Comparison of ENCODE assay signal across 18 cellular contexts in the genomic region with DNA sequence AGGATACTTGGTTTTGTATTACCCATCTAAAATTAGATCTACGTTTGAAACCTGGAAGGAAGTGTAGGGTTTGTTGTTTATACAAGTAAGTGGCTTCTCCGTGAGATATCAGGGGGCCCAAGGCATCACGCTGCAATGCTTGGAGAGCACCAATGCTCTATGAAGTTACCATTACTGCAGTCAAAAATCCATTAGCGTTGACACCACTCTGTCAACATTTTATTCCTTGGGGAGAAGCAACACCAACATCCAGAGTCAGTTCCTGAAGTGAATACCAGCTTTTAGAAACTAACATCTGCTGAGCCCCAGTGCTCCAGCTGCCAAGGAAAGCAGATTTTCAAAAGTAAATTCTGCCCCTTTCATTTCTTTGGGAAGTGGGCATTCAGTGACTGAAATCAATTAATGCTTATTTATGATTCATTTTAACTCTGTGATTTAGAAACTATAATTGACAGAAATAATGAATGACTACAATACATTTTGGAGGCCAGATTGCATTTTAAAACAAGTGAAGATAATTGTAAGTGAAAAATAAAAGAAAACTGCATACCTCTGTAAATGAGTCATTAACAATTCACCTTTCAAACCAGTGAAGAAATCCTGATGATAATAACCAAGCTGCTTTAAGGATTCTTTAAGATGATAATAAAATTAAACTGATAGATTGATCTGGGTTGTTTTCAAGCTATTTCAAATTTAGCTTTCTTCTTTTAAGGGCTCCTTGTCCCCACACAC. TPM values are rescaled to one million over a fixed set of nuclear protein-coding genes. Genes with fewer than 3 reads are reported as not detected.
A peak's percentile ranks its signal among the peaks of the same experiment; 100 is the strongest.
DNase-seq lines count a peak whose midpoint lies in the region; ATAC-seq and TF ChIP-seq lines count a peak whose summit lies in the region.
"Had no signal": no experiment of that assay in that cellular context is flagged by ENCODE, and none has a peak within 500 bp of the region (broad histone marks: within the 10 kb centered on the region; RNA-seq: fewer than 3 reads in every experiment).

No MANE protein-coding gene starts in this region.

- H2AFZ ChIP-seq in GM23338 (peak overlapping the region; percentile 44; the same call in 1 of the 2 replicates), PC-3 (ENCODE audit: low read length) (no peak overlapping the region)

- TF ChIP-seq CTCF in GM23338 (conservative IDR thresholded peaks at IDR 0.05; ENCODE audit: low read depth in 2 of 2) (no peak), PC-3 (conservative IDR thresholded peaks at IDR 0.05; ENCODE audit: low read depth, low read length) (no peak), gastroesophageal sphincter (IDR thresholded peaks at IDR 0.05) (no peak)

- H3K4me3 Mint-ChIP-seq in GM23338: no peak overlapping the region

- H4K20me1 ChIP-seq in GM23338 (replicated peaks; ENCODE audit: insufficient read depth) (no peaks in the 10 kb centered on the region), PC-3 (ENCODE audit: low read length) (no peaks in the 10 kb centered on the region)

- H3K4me2 ChIP-seq in GM23338 (peak overlapping the region; percentile 13), PC-3 (ENCODE audit: low read length) (no peak overlapping the region)

- H3K27ac ChIP-seq in GM23338 (ENCODE audit: low read depth) (no peak overlapping the region), PC-3 (ENCODE audit: low read length) (no peak overlapping the region), iPS-20b (ENCODE audit: low read length) (no peak overlapping the region), gastroesophageal sphincter (no peak overlapping the region)

- CTCF ChIA-PET in PC-3 (lab: Charles Lee): no interaction called here

- H3F3A ChIP-seq in GM23338 (replicated peaks; ENCODE audit: low read depth): no peaks in the 10 kb centered on the region
- H3F3A ChIP-seq in PC-3 (ENCODE audit: low read length, unreplicated experiment): no peaks in the 10 kb centered on the region

- H3K9ac ChIP-seq in PC-3 (ENCODE audit: low read length) (no peak overlapping the region), iPS-20b (ENCODE audit: low read depth, low read length) (0 out of 2 replicates have a peak overlapping the region, but pooled peaks have one; percentile 10)

- H3K36me3 ChIP-seq in GM23338 (ENCODE audit: insufficient read depth): no peaks in the 10 kb centered on the region
- no peaks in the 10 kb centered on the region for H3K36me3 ChIP-seq in PC-3 (ENCODE audit: low read depth, low read length)
- H3K36me3 ChIP-seq in iPS-20b (ENCODE audit: insufficient read depth, low read depth, low read length): no peaks in the 10 kb centered on the region
- no peaks in the 10 kb centered on the region for H3K36me3 ChIP-seq in gastroesophageal sphincter
- H3K36me3 ChIP-seq: HAP-1 had no signal

- no peaks in the 10 kb centered on the region for H3K9me2 ChIP-seq in GM23338 (ENCODE audit: insufficient read depth)
- H3K9me2 ChIP-seq in PC-3 (replicated peaks; ENCODE audit: low read length): no peaks in the 10 kb centered on the region

- no peaks in the 10 kb centered on the region for H3K36me3 Mint-ChIP-seq in GM23338 (ENCODE audit: low read depth)

- H3K27ac Mint-ChIP-seq in GM23338: 0 out of 2 replicates have a peak overlapping the region, but pooled peaks have one; percentile 9

- H3K27me3 Mint-ChIP-seq in GM23338 (ENCODE audit: insufficient read depth, low read depth, poor library complexity): no peaks in the 10 kb centered on the region

- POLR2A ChIA-PET in PC-3 (lab: Charles Lee; ENCODE audit: unreplicated experiment): no interaction called here

- ATAC-seq in GM23338 (no peak; the same call in 2 of the 3 replicates), PC-3 (peak; percentile 35; the same call in 1 of the 2 replicates), gastroesophageal sphincter (no peak)

- 66 to 75% methylated on average over 4 of the region's 4 CpGs for WGBS in gastroesophageal sphincter (ENCODE audit: low coverage in 1 of 2), 2 donors

- no peak for TF ChIP-seq POLR2A in gastroesophageal sphincter (IDR thresholded peaks at IDR 0.05)

- peaks cover 12% of the 10 kb centered on the region for H3K4me1 ChIP-seq in GM23338 (ENCODE audit: insufficient read depth)
- no peaks in the 10 kb centered on the region for H3K4me1 ChIP-seq in PC-3 (ENCODE audit: insufficient read depth, low read length)
- H3K4me1 ChIP-seq in iPS-20b (ENCODE audit: insufficient read depth, low read length): peaks cover 8% of the 10 kb centered on the region; the same call in 1 of the 2 replicates
- H3K4me1 ChIP-seq in gastroesophageal sphincter: no peaks in the 10 kb centered on the region
- H3K4me1 ChIP-seq: Caco-2, HAP-1 had no signal

- no peaks in the 10 kb centered on the region for H3K79me2 ChIP-seq in GM23338 (replicated peaks; ENCODE audit: insufficient read depth)
- H3K79me2 ChIP-seq in PC-3 (ENCODE audit: low read length): no peaks in the 10 kb centered on the region

- BruUV-seq in PC-3 (replicated peaks; lab: Mats Ljungman, UMichigan): no TSS peak

- H3K9me3 Mint-ChIP-seq in GM23338: no peaks in the 10 kb centered on the region

- no peaks in the 10 kb centered on the region for H3K27me3 ChIP-seq in GM23338 (ENCODE audit: insufficient read depth)
- H3K27me3 ChIP-seq in PC-3 (ENCODE audit: low read length): no peaks in the 10 kb centered on the region
- H3K27me3 ChIP-seq in iPS-20b (ENCODE audit: insufficient read depth, low read length): no peaks in the 10 kb centered on the region
- H3K27me3 ChIP-seq in gastroesophageal sphincter: no peaks in the 10 kb centered on the region

- H3K4me3 ChIP-seq in GM23338: no peak overlapping the region
- H3K4me3 ChIP-seq in PC-3 (ENCODE audit: low read length): no peak overlapping the region
- H3K4me3 ChIP-seq in iPS-20b (ENCODE audit: low read length): no peak overlapping the region
- H3K4me3 ChIP-seq in gastroesophageal sphincter: no peak overlapping the region
- H3K4me3 ChIP-seq: HAP-1 had no signal

- H3K4me1 Mint-ChIP-seq in GM23338: peaks cover 12% of the 10 kb centered on the region

- TF ChIP-seq EP300 in gastroesophageal sphincter (IDR thresholded peaks at IDR 0.05): no peak

- intact Hi-C loops in PC-3 (cut with micrococcal nuclease): loop anchor here (2.0 kb wide), 1 partner anchor 60 kb away; no protein-coding TSS in a partner anchor

- H3K9me3 ChIP-seq in PC-3 (ENCODE audit: low read length) (no peaks in the 10 kb centered on the region), iPS-20b (ENCODE audit: insufficient read depth, low read depth, low read length) (no peaks in the 10 kb centered on the region), gastroesophageal sphincter (no peaks in the 10 kb centered on the region)
- H3K9me3 ChIP-seq: Caco-2, HAP-1 had no signal

- DNase-seq in GM23338 (ENCODE audit: low spot score) (no peak), NCI-H128 (lab: John Stamatoyannopoulos, UW; ENCODE audit: unreplicated experiment) (peak; percentile 18), PC-3 (no peak), anterior cingulate cortex (lab: John Stamatoyannopoulos, UW) (no peak), NCI-H2196 (lab: John Stamatoyannopoulos, UW; ENCODE audit: unreplicated experiment) (no peak), NCI-H146 (lab: John Stamatoyannopoulos, UW) (no peak)
- DNase-seq: ACHN, Caco-2, DMS79, KG1, NCI-H1694 treated with DMSO at 0.1 percent for 48 hours, SIG-M5, T-helper 2 cell had no signal

TF ChIP-seq in GM23338, 12 proteins besides CTCF, POLR2A, EP300 and RAD21 (continues in another document):
- TF ChIP-seq ZNF114 (CRISPR knock-in tag; IDR thresholded peaks at IDR 0.05): no peak
- TF ChIP-seq, protein P1, sequence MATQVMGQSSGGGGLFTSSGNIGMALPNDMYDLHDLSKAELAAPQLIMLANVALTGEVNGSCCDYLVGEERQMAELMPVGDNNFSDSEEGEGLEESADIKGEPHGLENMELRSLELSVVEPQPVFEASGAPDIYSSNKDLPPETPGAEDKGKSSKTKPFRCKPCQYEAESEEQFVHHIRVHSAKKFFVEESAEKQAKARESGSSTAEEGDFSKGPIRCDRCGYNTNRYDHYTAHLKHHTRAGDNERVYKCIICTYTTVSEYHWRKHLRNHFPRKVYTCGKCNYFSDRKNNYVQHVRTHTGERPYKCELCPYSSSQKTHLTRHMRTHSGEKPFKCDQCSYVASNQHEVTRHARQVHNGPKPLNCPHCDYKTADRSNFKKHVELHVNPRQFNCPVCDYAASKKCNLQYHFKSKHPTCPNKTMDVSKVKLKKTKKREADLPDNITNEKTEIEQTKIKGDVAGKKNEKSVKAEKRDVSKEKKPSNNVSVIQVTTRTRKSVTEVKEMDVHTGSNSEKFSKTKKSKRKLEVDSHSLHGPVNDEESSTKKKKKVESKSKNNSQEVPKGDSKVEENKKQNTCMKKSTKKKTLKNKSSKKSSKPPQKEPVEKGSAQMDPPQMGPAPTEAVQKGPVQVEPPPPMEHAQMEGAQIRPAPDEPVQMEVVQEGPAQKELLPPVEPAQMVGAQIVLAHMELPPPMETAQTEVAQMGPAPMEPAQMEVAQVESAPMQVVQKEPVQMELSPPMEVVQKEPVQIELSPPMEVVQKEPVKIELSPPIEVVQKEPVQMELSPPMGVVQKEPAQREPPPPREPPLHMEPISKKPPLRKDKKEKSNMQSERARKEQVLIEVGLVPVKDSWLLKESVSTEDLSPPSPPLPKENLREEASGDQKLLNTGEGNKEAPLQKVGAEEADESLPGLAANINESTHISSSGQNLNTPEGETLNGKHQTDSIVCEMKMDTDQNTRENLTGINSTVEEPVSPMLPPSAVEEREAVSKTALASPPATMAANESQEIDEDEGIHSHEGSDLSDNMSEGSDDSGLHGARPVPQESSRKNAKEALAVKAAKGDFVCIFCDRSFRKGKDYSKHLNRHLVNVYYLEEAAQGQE (IDR thresholded peaks at IDR 0.05; ENCODE audit: unreplicated experiment): no peak
- no peak for TF ChIP-seq CREB1 (CRISPR knock-in tag; IDR thresholded peaks at IDR 0.05; ENCODE audit: low read depth)
- no peak for TF ChIP-seq JUNB (IDR thresholded peaks at IDR 0.05; ENCODE audit: unreplicated experiment)

RNA-seq across cellular contexts. Expression of a gene that starts 30.5 kb away (rescaled TPM):
- total RNA-seq in GM23338 (2014; rRNA removed; shearing (Covaris generic)): 0.89 and 0.97 TPM in 2 replicates
- 0.15 and 0.37 TPM in 2 replicates for polyA plus RNA-seq in GM23338 (2016; fragmentation: Nextera tagmentation; extraction: Ambion mirVana)
- total RNA-seq in PC-3 (2014; rRNA removed) (0.04 and 0.06 TPM in 2 replicates), gastroesophageal sphincter (10 to 100 TPM in 1 of 4 donors, 1 to 10 TPM in 1, under 1 TPM in 2; 0.27 to 20.7 (median 3.2) TPM)
- total RNA-seq: Caco-2, G401, RPMI7951 had no signal
